In genomic region chr4:155005395-155006087, GRCh38 we compare ENCODE assay signal across 1 cellular context.
TF ChIP-seq lines count a peak whose summit lies in the region.

No MANE protein-coding gene starts in this region.

TF ChIP-seq in GM23338, 12 proteins besides CTCF, POLR2A, EP300 and RAD21 (continued from another document):
- TF ChIP-seq EZH2phosphoT487 (IDR thresholded peaks at IDR 0.05; ENCODE audit: unreplicated experiment) (no peak), CREB1 (CRISPR knock-in tag; IDR thresholded peaks at IDR 0.05; ENCODE audit: low read depth) (no peak), ZNF462 (CRISPR knock-in tag; IDR thresholded peaks at IDR 0.05) (no peak), POLR2AphosphoS5 (IDR thresholded peaks at IDR 0.05; ENCODE audit: low read depth) (no peak), ZNF331 (CRISPR knock-in tag; IDR thresholded peaks at IDR 0.05; ENCODE audit: low read depth) (no peak), NANOG (IDR thresholded peaks at IDR 0.05; ENCODE audit: borderline replicate concordance) (no peak)
TF ChIP-seq in GM23338: peak in this region for 0.
